ENCODE assay signal across 1 cellular context in the genomic region with DNA sequence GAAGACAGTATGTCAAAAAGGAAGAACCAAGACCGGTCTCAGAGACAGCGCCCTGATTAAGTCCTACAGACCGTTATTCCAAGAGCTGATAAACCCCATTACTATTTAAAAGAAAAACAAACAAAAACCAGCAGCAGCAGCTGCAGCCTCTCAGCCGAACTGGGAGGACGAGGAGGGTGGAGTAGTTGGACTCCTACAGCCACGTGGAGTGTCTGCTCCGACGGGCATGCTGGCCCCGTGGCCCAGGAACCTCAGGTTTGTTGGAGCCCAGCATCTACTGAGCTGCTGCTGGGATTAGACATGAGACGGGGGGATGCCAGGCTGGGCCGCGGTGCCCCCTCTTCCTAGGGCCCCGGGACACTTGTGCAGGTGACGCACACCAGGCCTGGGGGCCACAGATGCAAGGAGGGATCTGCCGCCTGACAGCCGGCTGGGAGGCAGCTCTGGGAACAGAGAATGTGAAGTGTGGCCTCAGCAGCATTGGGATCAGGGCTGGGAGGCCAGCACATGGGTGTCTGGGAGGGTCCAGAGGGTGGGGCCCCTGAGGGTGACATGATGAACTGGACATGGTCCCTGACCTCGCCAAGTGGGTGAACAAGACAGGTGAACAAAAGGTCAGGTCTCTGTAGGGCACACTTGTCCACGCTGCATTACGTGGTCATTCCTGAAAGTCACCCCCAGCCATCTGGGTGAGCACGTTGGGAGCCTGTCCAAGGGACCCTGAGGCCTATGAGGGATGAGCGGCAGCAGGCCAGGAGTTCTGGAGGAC.
A peak's percentile ranks its signal among the peaks of the same experiment; 100 is the strongest.
TF ChIP-seq lines count a peak whose summit lies in the region.

No MANE protein-coding gene starts in this region.

TF ChIP-seq in HepG2, 621 proteins besides CTCF, POLR2A, EP300 and RAD21 (continued from another document):
- TF ChIP-seq, protein P1, sequence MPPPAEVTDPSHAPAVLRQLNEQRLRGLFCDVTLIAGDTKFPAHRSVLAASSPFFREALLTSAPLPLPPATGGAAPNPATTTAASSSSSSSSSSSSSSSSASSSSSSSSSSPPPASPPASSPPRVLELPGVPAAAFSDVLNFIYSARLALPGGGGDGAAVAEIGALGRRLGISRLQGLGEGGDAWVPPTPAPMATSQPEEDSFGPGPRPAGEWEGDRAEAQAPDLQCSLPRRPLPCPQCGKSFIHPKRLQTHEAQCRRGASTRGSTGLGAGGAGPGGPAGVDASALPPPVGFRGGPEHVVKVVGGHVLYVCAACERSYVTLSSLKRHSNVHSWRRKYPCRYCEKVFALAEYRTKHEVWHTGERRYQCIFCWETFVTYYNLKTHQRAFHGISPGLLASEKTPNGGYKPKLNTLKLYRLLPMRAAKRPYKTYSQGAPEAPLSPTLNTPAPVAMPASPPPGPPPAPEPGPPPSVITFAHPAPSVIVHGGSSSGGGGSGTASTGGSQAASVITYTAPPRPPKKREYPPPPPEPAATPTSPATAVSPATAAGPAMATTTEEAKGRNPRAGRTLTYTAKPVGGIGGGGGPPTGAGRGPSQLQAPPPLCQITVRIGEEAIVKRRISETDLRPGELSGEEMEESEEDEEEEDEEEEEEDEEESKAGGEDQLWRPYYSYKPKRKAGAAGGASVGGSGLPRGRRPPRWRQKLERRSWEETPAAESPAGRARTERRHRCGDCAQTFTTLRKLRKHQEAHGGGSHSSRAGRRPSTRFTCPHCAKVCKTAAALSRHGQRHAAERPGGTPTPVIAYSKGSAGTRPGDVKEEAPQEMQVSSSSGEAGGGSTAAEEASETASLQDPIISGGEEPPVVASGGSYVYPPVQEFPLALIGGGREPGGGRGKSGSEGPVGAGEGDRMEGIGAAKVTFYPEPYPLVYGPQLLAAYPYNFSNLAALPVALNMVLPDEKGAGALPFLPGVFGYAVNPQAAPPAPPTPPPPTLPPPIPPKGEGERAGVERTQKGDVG (CRISPR knock-in tag; IDR thresholded peaks at IDR 0.05; ENCODE audit: borderline replicate concordance) = no peak
- TF ChIP-seq ZNF337 (CRISPR knock-in tag; IDR thresholded peaks at IDR 0.05; ENCODE audit: borderline replicate concordance, low read depth) (no peak), DPF2 (CRISPR knock-in tag; IDR thresholded peaks at IDR 0.05; ENCODE audit: borderline replicate concordance, low read depth) (peak; percentile 49; the same call in 1 of the 2 replicates), ZNF703 (CRISPR knock-in tag; IDR thresholded peaks at IDR 0.05; ENCODE audit: borderline replicate concordance) (no peak), ZNF546 (CRISPR knock-in tag; conservative IDR thresholded peaks at IDR 0.05) (no peak), ERF (CRISPR knock-in tag; IDR thresholded peaks at IDR 0.05) (0 out of 2 replicates have a peak, but pooled peaks have one; percentile 15), TCF7 (IDR thresholded peaks at IDR 0.05; ENCODE audit: low read depth) (no peak), KLF6 (CRISPR knock-in tag; IDR thresholded peaks at IDR 0.05) (no peak), THAP11 (CRISPR knock-in tag; IDR thresholded peaks at IDR 0.05) (0 out of 2 replicates have a peak, but pooled peaks have one; percentile 27), ZNF160 (CRISPR knock-in tag; IDR thresholded peaks at IDR 0.05) (no peak), ZNF446 (CRISPR knock-in tag; IDR thresholded peaks at IDR 0.05) (no peak), NFIB (CRISPR knock-in tag; IDR thresholded peaks at IDR 0.05; ENCODE audit: borderline replicate concordance) (no peak), ZFP62 (CRISPR knock-in tag; IDR thresholded peaks at IDR 0.05) (0 out of 2 replicates have a peak, but pooled peaks have one; percentile 21), ZFY (CRISPR knock-in tag; IDR thresholded peaks at IDR 0.05) (0 out of 2 replicates have a peak, but pooled peaks have one; percentile 16), ZNF207 (IDR thresholded peaks at IDR 0.05; ENCODE audit: borderline replicate concordance) (no peak), ZFP36 (IDR thresholded peaks at IDR 0.05; ENCODE audit: borderline replicate concordance, low read depth, low read length, partially characterized antibody) (no peak), HES4 (CRISPR knock-in tag; IDR thresholded peaks at IDR 0.05; ENCODE audit: borderline replicate concordance) (no peak; the same call in 1 of the 2 replicates), ZNF232 (CRISPR knock-in tag; IDR thresholded peaks at IDR 0.05; ENCODE audit: borderline replicate concordance) (no peak), SRY (CRISPR knock-in tag; IDR thresholded peaks at IDR 0.05) (no peak), PAWR (CRISPR knock-in tag; IDR thresholded peaks at IDR 0.05; ENCODE audit: borderline replicate concordance) (no peak)
- TF ChIP-seq, protein P2, sequence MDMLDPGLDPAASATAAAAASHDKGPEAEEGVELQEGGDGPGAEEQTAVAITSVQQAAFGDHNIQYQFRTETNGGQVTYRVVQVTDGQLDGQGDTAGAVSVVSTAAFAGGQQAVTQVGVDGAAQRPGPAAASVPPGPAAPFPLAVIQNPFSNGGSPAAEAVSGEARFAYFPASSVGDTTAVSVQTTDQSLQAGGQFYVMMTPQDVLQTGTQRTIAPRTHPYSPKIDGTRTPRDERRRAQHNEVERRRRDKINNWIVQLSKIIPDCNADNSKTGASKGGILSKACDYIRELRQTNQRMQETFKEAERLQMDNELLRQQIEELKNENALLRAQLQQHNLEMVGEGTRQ (IDR thresholded peaks at IDR 0.05; ENCODE audit: low read depth, low read length) = no peak
- TF ChIP-seq, protein P2 (CRISPR knock-in tag; IDR thresholded peaks at IDR 0.05; ENCODE audit: borderline replicate concordance) = no peak
- TF ChIP-seq, protein P3, sequence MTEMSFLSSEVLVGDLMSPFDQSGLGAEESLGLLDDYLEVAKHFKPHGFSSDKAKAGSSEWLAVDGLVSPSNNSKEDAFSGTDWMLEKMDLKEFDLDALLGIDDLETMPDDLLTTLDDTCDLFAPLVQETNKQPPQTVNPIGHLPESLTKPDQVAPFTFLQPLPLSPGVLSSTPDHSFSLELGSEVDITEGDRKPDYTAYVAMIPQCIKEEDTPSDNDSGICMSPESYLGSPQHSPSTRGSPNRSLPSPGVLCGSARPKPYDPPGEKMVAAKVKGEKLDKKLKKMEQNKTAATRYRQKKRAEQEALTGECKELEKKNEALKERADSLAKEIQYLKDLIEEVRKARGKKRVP (CRISPR knock-in tag; IDR thresholded peaks at IDR 0.05) = no peak
- TF ChIP-seq, protein P4, sequence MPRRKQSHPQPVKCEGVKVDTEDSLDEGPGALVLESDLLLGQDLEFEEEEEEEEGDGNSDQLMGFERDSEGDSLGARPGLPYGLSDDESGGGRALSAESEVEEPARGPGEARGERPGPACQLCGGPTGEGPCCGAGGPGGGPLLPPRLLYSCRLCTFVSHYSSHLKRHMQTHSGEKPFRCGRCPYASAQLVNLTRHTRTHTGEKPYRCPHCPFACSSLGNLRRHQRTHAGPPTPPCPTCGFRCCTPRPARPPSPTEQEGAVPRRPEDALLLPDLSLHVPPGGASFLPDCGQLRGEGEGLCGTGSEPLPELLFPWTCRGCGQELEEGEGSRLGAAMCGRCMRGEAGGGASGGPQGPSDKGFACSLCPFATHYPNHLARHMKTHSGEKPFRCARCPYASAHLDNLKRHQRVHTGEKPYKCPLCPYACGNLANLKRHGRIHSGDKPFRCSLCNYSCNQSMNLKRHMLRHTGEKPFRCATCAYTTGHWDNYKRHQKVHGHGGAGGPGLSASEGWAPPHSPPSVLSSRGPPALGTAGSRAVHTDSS (CRISPR knock-in tag; conservative IDR thresholded peaks at IDR 0.05) = no peak
- TF ChIP-seq, protein P5, sequence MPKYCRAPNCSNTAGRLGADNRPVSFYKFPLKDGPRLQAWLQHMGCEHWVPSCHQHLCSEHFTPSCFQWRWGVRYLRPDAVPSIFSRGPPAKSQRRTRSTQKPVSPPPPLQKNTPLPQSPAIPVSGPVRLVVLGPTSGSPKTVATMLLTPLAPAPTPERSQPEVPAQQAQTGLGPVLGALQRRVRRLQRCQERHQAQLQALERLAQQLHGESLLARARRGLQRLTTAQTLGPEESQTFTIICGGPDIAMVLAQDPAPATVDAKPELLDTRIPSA (CRISPR knock-in tag; IDR thresholded peaks at IDR 0.05; ENCODE audit: borderline replicate concordance) = no peak
- TF ChIP-seq, protein P6, sequence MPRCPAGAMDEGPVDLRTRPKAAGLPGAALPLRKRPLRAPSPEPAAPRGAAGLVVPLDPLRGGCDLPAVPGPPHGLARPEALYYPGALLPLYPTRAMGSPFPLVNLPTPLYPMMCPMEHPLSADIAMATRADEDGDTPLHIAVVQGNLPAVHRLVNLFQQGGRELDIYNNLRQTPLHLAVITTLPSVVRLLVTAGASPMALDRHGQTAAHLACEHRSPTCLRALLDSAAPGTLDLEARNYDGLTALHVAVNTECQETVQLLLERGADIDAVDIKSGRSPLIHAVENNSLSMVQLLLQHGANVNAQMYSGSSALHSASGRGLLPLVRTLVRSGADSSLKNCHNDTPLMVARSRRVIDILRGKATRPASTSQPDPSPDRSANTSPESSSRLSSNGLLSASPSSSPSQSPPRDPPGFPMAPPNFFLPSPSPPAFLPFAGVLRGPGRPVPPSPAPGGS (CRISPR knock-in tag; IDR thresholded peaks at IDR 0.05) = no peak
